ENCODE assay signal across 8 cellular contexts in the genomic region with DNA sequence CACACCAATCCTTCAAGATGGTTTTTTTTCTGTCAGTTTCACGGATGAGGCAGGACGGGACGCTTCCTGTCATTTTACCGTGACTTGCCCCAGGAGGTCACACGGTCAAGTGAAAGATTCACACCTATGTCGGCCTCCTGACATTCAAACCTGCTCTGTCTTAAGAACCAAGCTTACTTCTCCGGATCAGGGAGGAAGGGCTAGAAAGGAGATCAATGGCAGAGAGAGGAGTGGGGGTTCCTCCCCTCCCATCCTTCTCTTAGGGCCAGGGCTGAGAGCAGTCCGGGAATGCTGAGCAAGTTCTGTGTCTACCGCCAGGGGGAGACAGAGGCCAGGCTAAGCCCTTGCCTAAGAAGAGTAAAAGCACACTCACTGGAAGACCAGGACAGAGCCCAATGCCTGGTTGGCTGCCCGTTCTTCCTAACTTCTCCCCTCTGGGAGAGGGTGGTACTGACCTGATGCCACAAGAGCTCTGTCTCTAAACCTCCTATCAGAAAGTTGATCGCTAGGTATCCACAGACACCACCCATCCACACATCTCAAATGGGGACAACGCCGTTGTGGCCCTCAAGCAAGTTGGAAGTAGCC.
A peak's percentile ranks its signal among the peaks of the same experiment; 100 is the strongest.
DNase-seq lines count a peak whose midpoint lies in the region; FAIRE-seq and TF ChIP-seq lines count a peak whose summit lies in the region.

No MANE protein-coding gene starts in this region.

- no peaks in the 10 kb centered on the region for H3K9me3 ChIP-seq in HUES48 (ENCODE audit: control insufficient read depth, insufficient read depth, low read length)

- peak; percentile 96 for TF ChIP-seq CTCF in epithelial cell of esophagus (IDR thresholded peaks at IDR 0.05; ENCODE audit: insufficient read depth, low read depth, low read length, missing control alignments)

- peaks cover 43% of the 10 kb centered on the region for H3K27me3 ChIP-seq in HUES48 (ENCODE audit: control insufficient read depth, insufficient read depth, low read length)

- H3K9ac ChIP-seq in HUES48 (ENCODE audit: low read depth, low read length), result no peak overlapping the region

- DNase-seq in 8988T (peak; percentile 88), GM18507 (ENCODE audit: extremely low spot score, insufficient read length, low read depth) (peak; percentile 51), NOMO-1 treated with dmso at 0.1 percent for 144 hours (lab: John Stamatoyannopoulos, UW; ENCODE audit: unreplicated experiment) (peak; percentile 55), epithelial cell of esophagus (ENCODE audit: low read depth) (peak; percentile 94), middle frontal gyrus (ENCODE audit: extremely low spot score, low spot score) (peak; percentile 83)
- peak; percentile 51 for DNase-seq in activated CD8-positive, alpha-beta memory T cell treated with anti-CD3 and anti-CD28 coated beads, Interleukin-2, amount 50 U/mL, for 24 hours (ENCODE audit: extremely low read depth)
- DNase-seq in stimulated activated CD8-positive, alpha-beta memory T cell treated with anti-CD3 and anti-CD28 coated beads, Interleukin-15, amount 100 ng/mL, for 4 hours (ENCODE audit: low read depth in 2 of 2), result peak; percentile 37 to 58

- FAIRE-seq in GM18507 (lab: Jason Lieb, UNC), result peak; percentile 94

- no peak overlapping the region for H3K27ac ChIP-seq in HUES48 (ENCODE audit: low read depth, low read length)

- no peaks in the 10 kb centered on the region for H3K36me3 ChIP-seq in HUES48 (ENCODE audit: control insufficient read depth, insufficient read depth, low read length)

- peaks cover 23% of the 10 kb centered on the region for H3K4me1 ChIP-seq in HUES48 (ENCODE audit: control insufficient read depth, insufficient read depth, low read length)

- H3K4me3 ChIP-seq in HUES48 (ENCODE audit: low read depth, low read length) (peak overlapping the region; percentile 76), epithelial cell of esophagus (ENCODE audit: low read length) (peak overlapping the region; percentile 59)
